Comparison of ENCODE assay signal across 8 cellular contexts in the genomic region with DNA sequence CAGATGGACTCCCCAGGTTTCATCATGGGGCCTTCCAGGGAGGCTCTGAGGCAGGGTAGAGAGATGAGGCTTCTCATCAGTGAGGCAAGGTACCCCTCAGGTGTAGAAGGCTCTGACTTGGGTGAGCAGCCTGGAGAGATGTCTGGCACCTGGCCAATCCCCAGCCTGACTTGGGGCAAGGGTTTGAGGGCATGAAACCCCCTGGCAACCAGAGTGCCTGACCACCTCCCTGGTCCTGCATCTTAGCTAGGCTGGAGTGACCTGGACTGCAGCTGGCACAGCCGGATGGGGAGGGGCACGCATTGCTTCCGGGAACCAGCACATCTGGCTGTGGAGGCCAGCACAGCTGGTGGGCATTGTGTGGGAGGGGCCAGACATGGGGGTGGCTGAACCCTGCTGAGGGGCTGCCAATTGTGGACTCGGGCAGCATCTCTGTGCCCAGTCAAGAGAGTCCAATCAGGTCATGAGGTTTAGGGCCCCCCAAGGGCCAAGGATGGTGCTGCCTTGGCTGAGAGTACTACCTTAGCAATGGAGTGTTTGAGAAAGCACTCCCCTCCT. TPM values are rescaled to one million over a fixed set of nuclear protein-coding genes. Genes with fewer than 3 reads are reported as not detected.
DNase-seq lines count a peak whose midpoint lies in the region; ATAC-seq and TF ChIP-seq lines count a peak whose summit lies in the region.

No MANE protein-coding gene starts in this region.

- no peak overlapping the region for H2AFZ ChIP-seq in MM.1S (ENCODE audit: low read length)

- no peaks in the 10 kb centered on the region for H3K9me2 ChIP-seq in MM.1S (replicated peaks; ENCODE audit: insufficient read depth, low read length)

- ATAC-seq in T-helper 17 cell = no peak
- ATAC-seq in heart right ventricle = no peak
- no peak for ATAC-seq in GM21576 (IDR thresholded peaks at IDR 0.05; ENCODE audit: unreplicated experiment)

- peaks cover 0 to 33% (median 8%) of the 10 kb centered on the region in 9 donors for H3K36me3 ChIP-seq in heart right ventricle
- H3K36me3 ChIP-seq in MM.1S (replicated peaks; ENCODE audit: insufficient read depth, low read length) = no peaks in the 10 kb centered on the region

- no peaks in the 10 kb centered on the region for H3K79me2 ChIP-seq in MM.1S (ENCODE audit: low read length)

- H3K4me3 Mint-ChIP-seq in T-helper 17 cell = peak overlapping the region; percentile 56

- peak overlapping the region; percentile 68 to 98 (median 82) for H3K4me3 ChIP-seq in heart right ventricle
- H3K4me3 ChIP-seq in retinal pigment epithelial cell (ENCODE audit: low read length) = peak overlapping the region; percentile 62
- no peak overlapping the region for H3K4me3 ChIP-seq in MM.1S (ENCODE audit: low read length)

- H3K4me1 ChIP-seq in heart right ventricle (peaks cover 32 to 89% (median 57%) of the 10 kb centered on the region in 9 donors), MM.1S (ENCODE audit: low read length) (no peaks in the 10 kb centered on the region)

- no peaks in the 10 kb centered on the region for H4K20me1 ChIP-seq in MM.1S (ENCODE audit: insufficient read depth, low read length)

- intact Hi-C loops in heart right ventricle (cut with DNase I) = loop anchor here in 4 of 10 donors (5.0 to 10.0 kb wide), 4 partner anchors 71 to 92 kb away; a partner anchor contains a TSS

- no peak for TF ChIP-seq CTCF in heart right ventricle (IDR thresholded peaks at IDR 0.05)
- TF ChIP-seq CTCF in retinal pigment epithelial cell (conservative IDR thresholded peaks at IDR 0.05; ENCODE audit: low read depth, low read length) = no peak
- no peak for TF ChIP-seq CTCF in MM.1S (IDR thresholded peaks at IDR 0.05; ENCODE audit: low read length)

- H3K36me3 Mint-ChIP-seq in T-helper 17 cell (ENCODE audit: low read depth) = no peaks in the 10 kb centered on the region

- H3K9me3 ChIP-seq in T-helper 17 cell (ENCODE audit: control insufficient read depth, low read length, poor library complexity, severe bottlenecking) = no peaks in the 10 kb centered on the region
- H3K9me3 ChIP-seq in heart right ventricle = no peaks in the 10 kb centered on the region
- H3K9me3 ChIP-seq in MM.1S (replicated peaks; ENCODE audit: insufficient read depth, low read length) = no peaks in the 10 kb centered on the region

- WGBS in heart right ventricle, 2 donors = 49 to 58% methylated on average over 4 of the region's 4 CpGs

- peaks cover 4% of the 10 kb centered on the region for H3K27me3 Mint-ChIP-seq in T-helper 17 cell

- peaks cover 21% of the 10 kb centered on the region for H3K4me1 Mint-ChIP-seq in T-helper 17 cell

- H3K27ac ChIP-seq in heart right ventricle (peak overlapping the region; percentile 92 to 99 (median 96)), MM.1S (ENCODE audit: low read length) (no peak overlapping the region)

- H3K27me3 ChIP-seq in heart right ventricle = no peaks in the 10 kb centered on the region
- no peaks in the 10 kb centered on the region for H3K27me3 ChIP-seq in MM.1S (replicated peaks; ENCODE audit: insufficient read depth, low read length)

- H3K9ac ChIP-seq in MM.1S (ENCODE audit: low read length) = no peak overlapping the region

- no peaks in the 10 kb centered on the region for H3F3A ChIP-seq in MM.1S (ENCODE audit: insufficient read depth, low read length)

- H3K27ac Mint-ChIP-seq in T-helper 17 cell = peak overlapping the region; percentile 59

- DNase-seq in GM03348 (ENCODE audit: low spot score) (peak; percentile 52), T-helper 17 cell (no peak), heart right ventricle (peak in 1 of 2 donors; percentile 41), retinal pigment epithelial cell (ENCODE audit: low read depth) (no peak), superior temporal gyrus (ENCODE audit: extremely low spot score) (no peak), MM.1S (no peak), HUDEP-2 (lab: John Stamatoyannopoulos, UW; ENCODE audit: unreplicated experiment in 76 of 76) (no peak)

- no peak overlapping the region for H3K4me2 ChIP-seq in MM.1S (ENCODE audit: low read depth, low read length)

RNA-seq across cellular contexts. Expression of a gene that starts 1.9 kb away (rescaled TPM):
- total RNA-seq in T-helper 17 cell (1 to 10 TPM in 1 of 2 donors, under 1 TPM in 1; 0.89 to 1.1 TPM), heart right ventricle (100 to 1,000 TPM in 9 of 10 donors, 10 to 100 TPM in 1; 86.7 to 145 (median 112) TPM)
- polyA plus RNA-seq in heart right ventricle = 10 to 100 TPM; 52.2 to 68.9 TPM

RNA-seq across cellular contexts. Expression of a gene that starts 29.9 kb away (rescaled TPM):
- total RNA-seq in T-helper 17 cell (not detected), heart right ventricle (1 to 10 TPM in 3 of 10 donors, under 1 TPM in 7; 0.26 to 1.6 (median 0.85) TPM)
- polyA plus RNA-seq in heart right ventricle = 1 to 10 TPM in 1 of 2 donors, under 1 TPM in 1; 0.51 to 8.3 TPM

RNA-seq across cellular contexts. Expression of a gene that starts 47.2 kb away (rescaled TPM):
- total RNA-seq in T-helper 17 cell (not detected), heart right ventricle (100 to 1,000 TPM; 390 to 998 (median 624) TPM)
- polyA plus RNA-seq in heart right ventricle = 1,000 to 10,000 TPM in 1 of 2 donors, 100 to 1,000 TPM in 1; 332 to 2,035 TPM

RNA-seq across cellular contexts. Expression of a gene that starts 54.9 kb away (rescaled TPM):
- total RNA-seq in T-helper 17 cell (100 to 1,000 TPM; 240 to 241 TPM), heart right ventricle (10 to 100 TPM; 19.7 to 28.4 (median 21.9) TPM)
- polyA plus RNA-seq in heart right ventricle = 10 to 100 TPM; 10.2 to 59.3 TPM

Comparison
In these comparisons a context has a peak if more than half of its experiments do, and no peak if none do; other contexts are left out.
1. RNA of a gene that starts 1.9 kb away (total RNA-seq): 86.7 to 145 TPM in heart right ventricle; 0.89 to 1.1 TPM in T-helper 17 cell; every median in the first group is over 10 times any median in the second.
2. RNA of a gene that starts 47.2 kb away (total RNA-seq): 390 to 998 TPM in heart right ventricle; not detected in T-helper 17 cell; every median in the first group is over 100 times any median in the second.